22 cellular contexts compared by ENCODE assay signal in the genomic region with DNA sequence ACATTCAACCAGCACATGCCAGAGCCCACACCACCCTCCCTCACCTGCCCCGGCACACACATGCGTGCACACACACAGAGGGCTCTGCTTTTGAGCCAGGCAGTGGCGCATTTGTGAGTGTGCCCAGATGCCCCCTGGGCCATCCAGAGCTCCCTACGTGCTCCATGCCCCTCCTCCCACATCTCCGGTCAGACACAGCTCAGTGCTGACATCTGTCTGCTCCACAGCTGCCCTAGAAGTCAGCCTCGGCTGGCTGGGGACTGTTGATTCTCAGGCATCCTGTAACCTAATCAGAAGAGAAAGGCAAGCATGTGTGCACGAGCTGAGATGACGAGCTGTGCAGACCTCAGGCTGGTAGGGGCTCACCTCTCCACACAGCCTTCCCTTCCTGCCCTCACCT.
DNase-seq lines count a peak whose midpoint lies in the region; ATAC-seq, FAIRE-seq and TF ChIP-seq lines count a peak whose summit lies in the region.
"Had no signal": no experiment of that assay in that cellular context is flagged by ENCODE, and none has a peak within 500 bp of the region (broad histone marks: within the 10 kb centered on the region; RNA-seq: fewer than 3 reads in every experiment).

No MANE protein-coding gene starts in this region.

- TF ChIP-seq CTCF in MCF 10A (IDR thresholded peaks at IDR 0.05; ENCODE audit: unreplicated experiment) (no peak), breast epithelium (IDR thresholded peaks at IDR 0.05) (no peak), brain (conservative IDR thresholded peaks at IDR 0.05) (no peak), kidney epithelial cell (IDR thresholded peaks at IDR 0.05; ENCODE audit: insufficient read depth, low read length, poor library complexity, severe bottlenecking) (peak; percentile 6)

- peak; percentile 92 for FAIRE-seq in urothelium cell line (lab: Jason Lieb, UNC)
- FAIRE-seq: A549, endometrium, GM12891, H1, small intestine had no signal

- H3K27me3 ChIP-seq in breast epithelium (no peaks in the 10 kb centered on the region), kidney epithelial cell (ENCODE audit: control insufficient read depth, insufficient read depth, low read length) (no peaks in the 10 kb centered on the region)
- H3K27me3 ChIP-seq: tibial artery had no signal

- CTCF ChIA-PET in MCF 10A (lab: Yijun Ruan, JAX), result interaction anchor here (1.1 to 2.4 kb wide), 4 partner anchors 9 to 1166 kb away, joined by 3 to 14 read pairs (median 4); no protein-coding TSS in a partner anchor

- POLR2A ChIA-PET in MCF 10A (lab: Yijun Ruan, JAX), result no interaction called here

- H3K27ac Mint-ChIP-seq in MCF 10A (ENCODE audit: low read depth, unreplicated experiment) (peak overlapping the region; percentile 40), brain (peak overlapping the region; percentile 20 to 92 (median 71))
- H3K27ac Mint-ChIP-seq: T-helper 2 cell treated with Interferon-gamma antibody and Interleukin-4, amounts not matched to agents 5 μg/mL and 100 μg/mL, for 36 hours had no signal

- intact Hi-C loops in MCF 10A (cut with micrococcal nuclease) (no loop called here), breast epithelium (cut with DNase I; ENCODE audit: low total_unique reads) (loop anchor here (10.0 kb wide), 1 partner anchor 1149 kb away; no protein-coding TSS in a partner anchor)

- no peak for ATAC-seq in GM21723 (IDR thresholded peaks at IDR 0.05; ENCODE audit: unreplicated experiment)
- ATAC-seq: A549; activated naive CD4-positive, alpha-beta T cell treated with anti-CD3 and anti-CD28 coated beads, Interleukin-2, amount 50 U/mL, for 72 hours had no signal

- TF ChIP-seq POLR2A in breast epithelium (IDR thresholded peaks at IDR 0.05), result no peak

- DNase-seq in MCF 10A (ENCODE audit: unreplicated experiment) (no peak), breast epithelium (ENCODE audit: low spot score in 2 of 2) (no peak), kidney epithelial cell (ENCODE audit: low read depth) (no peak), urothelium cell line (ENCODE audit: low spot score) (no peak), NCI-H2196 (lab: John Stamatoyannopoulos, UW; ENCODE audit: unreplicated experiment) (no peak), NCI-H2029 treated with DMSO at 0.1 percent for 48 hours (lab: John Stamatoyannopoulos, UW) (no peak)
- DNase-seq: activated CD4-positive, alpha-beta T cell treated with anti-CD3 and anti-CD28 coated beads for 1 hour; CD4-positive, alpha-beta memory T cell; NCI-H1930; NK-92 treated with Interleukin-12 subunit alpha and Interleukin-12 subunit beta, amount 100 ng/mL, for 24 hours; SHP77; small intestine; tibial artery had no signal

- H3K27me3 Mint-ChIP-seq in MCF 10A (ENCODE audit: insufficient read depth, unreplicated experiment) (no peaks in the 10 kb centered on the region), brain (no peaks in the 10 kb centered on the region)
- H3K27me3 Mint-ChIP-seq: CD4-positive, alpha-beta memory T cell had no signal

- no peaks in the 10 kb centered on the region for H3K36me3 ChIP-seq in breast epithelium
- H3K36me3 ChIP-seq in kidney epithelial cell (ENCODE audit: control insufficient read depth, insufficient read depth, low read length), result peaks cover 6% of the 10 kb centered on the region

- H3K4me3 ChIP-seq in breast epithelium (no peak overlapping the region), kidney epithelial cell (ENCODE audit: low read depth, low read length) (no peak overlapping the region)
- H3K4me3 ChIP-seq: A549, tibial artery had no signal

- H3K36me3 Mint-ChIP-seq in MCF 10A (ENCODE audit: insufficient read depth, unreplicated experiment) (peaks cover 30% of the 10 kb centered on the region), brain (peaks cover 52% of the 10 kb centered on the region)
- H3K36me3 Mint-ChIP-seq: activated naive CD4-positive, alpha-beta T cell treated with anti-CD3 and anti-CD28 coated beads, Interleukin-2, amount 50 U/mL, for 72 hours; memory B cell had no signal

- BruUV-seq in MCF 10A (replicated peaks; lab: Mats Ljungman, UMichigan), result no TSS peak

- no peaks in the 10 kb centered on the region for H3K9me3 ChIP-seq in breast epithelium
- H3K9me3 ChIP-seq: A549, tibial artery had no signal

- H3K4me1 ChIP-seq in breast epithelium, result no peaks in the 10 kb centered on the region
- H3K4me1 ChIP-seq: tibial artery had no signal

- H3K4me3 Mint-ChIP-seq in MCF 10A (ENCODE audit: unreplicated experiment), result no peak overlapping the region
- H3K4me3 Mint-ChIP-seq in brain, result peak overlapping the region in 1 of 5 experiments; percentile 44
- H3K4me3 Mint-ChIP-seq: CD4-positive, alpha-beta memory T cell; memory B cell; T-helper 2 cell treated with Interferon-gamma antibody and Interleukin-4, amounts not matched to agents 5 μg/mL and 100 μg/mL, for 36 hours had no signal

- H3K4me1 Mint-ChIP-seq in MCF 10A (ENCODE audit: insufficient read depth, unreplicated experiment) (no peaks in the 10 kb centered on the region), brain (peaks cover 32% of the 10 kb centered on the region)

- no peak overlapping the region for H3K27ac ChIP-seq in breast epithelium
- H3K27ac ChIP-seq: A549, tibial artery had no signal

- H3K9me3 Mint-ChIP-seq in MCF 10A (ENCODE audit: unreplicated experiment), result no peaks in the 10 kb centered on the region
- no peaks in the 10 kb centered on the region for H3K9me3 Mint-ChIP-seq in brain
- H3K9me3 Mint-ChIP-seq: activated naive CD4-positive, alpha-beta T cell treated with anti-CD3 and anti-CD28 coated beads, Interleukin-2, amount 50 U/mL, for 72 hours; CD4-positive, alpha-beta memory T cell; memory B cell; T-helper 2 cell treated with Interferon-gamma antibody and Interleukin-4, amounts not matched to agents 5 μg/mL and 100 μg/mL, for 36 hours had no signal
